In genomic region chr2:96063074-96063899, GRCh38 we compare ENCODE assay signal across 8 cellular contexts. TPM values are rescaled to one million over a fixed set of nuclear protein-coding genes. Genes with fewer than 3 reads are reported as not detected.
DNase-seq lines count a peak whose midpoint lies in the region; ATAC-seq and TF ChIP-seq lines count a peak whose summit lies in the region.
"Not testable (repeated sequence)": the region's sequence is repeated elsewhere in the genome, so short reads cannot be mapped to it uniquely, and the experiment has no call there.

No MANE protein-coding gene starts in this region.

- in situ Hi-C loops in brain microvascular endothelial cell (cut with HindIII; ENCODE audit: low pct_ligation_motif_present, low sequenced_read_pairs) = not testable (repeated sequence)

- DNase-seq in ELR (ENCODE audit: low read depth) (peak; percentile 75), brain microvascular endothelial cell (peak; percentile 68), foreskin fibroblast (peak; percentile 72 to 95), right lobe of liver (peak in 1 of 3 donors; percentile 51), vagina (ENCODE audit: extremely low spot score in 2 of 2) (peak; percentile 42 to 72)
- DNase-seq in activated CD4-positive, alpha-beta T cell treated with anti-CD3 and anti-CD28 coated beads for 36 hours = peak; percentile 68
- DNase-seq in sciatic nerve (ENCODE audit: low spot score) = not testable (repeated sequence)

- H3K36me3 Mint-ChIP-seq in activated CD4-positive, alpha-beta T cell treated with anti-CD3 and anti-CD28 coated beads for 36 hours (ENCODE audit: low read depth) = not testable (repeated sequence)

- ATAC-seq in activated CD4-positive, alpha-beta T cell treated with anti-CD3 and anti-CD28 coated beads for 36 hours = peak; percentile 98
- ATAC-seq in right lobe of liver (peak; percentile 44 to 70 (median 48)), sciatic nerve (peak; percentile 50)

- not testable (repeated sequence) for H3K27me3 ChIP-seq in brain microvascular endothelial cell (replicated peaks); right lobe of liver; vagina

- not testable (repeated sequence) for H3K4me3 ChIP-seq in brain microvascular endothelial cell (ENCODE audit: low read depth, low read length); foreskin fibroblast (ENCODE audit: low read depth in 1 of 2, low read length in 2 of 2); right lobe of liver; vagina

- H3K4me3 Mint-ChIP-seq in activated CD4-positive, alpha-beta T cell treated with anti-CD3 and anti-CD28 coated beads for 36 hours = not testable (repeated sequence)

- peak overlapping the region; percentile 52 for H3K27ac Mint-ChIP-seq in activated CD4-positive, alpha-beta T cell treated with anti-CD3 and anti-CD28 coated beads for 36 hours

- TF ChIP-seq CTCF in brain microvascular endothelial cell (IDR thresholded peaks at IDR 0.05; ENCODE audit: low read depth, low read length, missing control alignments) (peak; percentile 50), foreskin fibroblast (IDR thresholded peaks at IDR 0.05; ENCODE audit: low read depth, low read length) (peak; percentile 34), right lobe of liver (IDR thresholded peaks at IDR 0.05) (peak in 3 of 4 donors; percentile 8 to 17 (median 17))
- TF ChIP-seq CTCF in vagina (IDR thresholded peaks at IDR 0.05) = not testable (repeated sequence)

- TF ChIP-seq POLR2A in right lobe of liver (IDR thresholded peaks at IDR 0.05); vagina (IDR thresholded peaks at IDR 0.05): not testable (repeated sequence)

- not testable (repeated sequence) for H3K9me3 ChIP-seq in right lobe of liver, vagina

- H3K27me3 Mint-ChIP-seq in activated CD4-positive, alpha-beta T cell treated with anti-CD3 and anti-CD28 coated beads for 36 hours = not testable (repeated sequence)

- peak; percentile 35; the same call in 1 of the 2 replicates for TF ChIP-seq RAD21 in Ishikawa (IDR thresholded peaks at IDR 0.05; ENCODE audit: low read depth)

- H3K4me1 ChIP-seq in right lobe of liver, vagina: not testable (repeated sequence)

- intact Hi-C loops in activated CD4-positive, alpha-beta T cell treated with anti-CD3 and anti-CD28 coated beads for 36 hours (cut with DNase I, micrococcal nuclease) = loop anchor here in 1 of 2 experiments (10.0 kb wide), 2 partner anchors 298 to 1632 kb away; no protein-coding TSS in a partner anchor
- intact Hi-C loops in right lobe of liver (cut with DNase I); vagina (cut with DNase I): not testable (repeated sequence)
- intact Hi-C loops in sciatic nerve (cut with DNase I) = loop anchor here (10.0 kb wide), 1 partner anchor 1632 kb away; no protein-coding TSS in a partner anchor

- H3K27ac ChIP-seq in brain microvascular endothelial cell, right lobe of liver, vagina: not testable (repeated sequence)

- 20% methylated on average over 1 of the region's 12 CpGs for WGBS in right lobe of liver (ENCODE audit: insufficient coverage, low coverage, low lambda C conversion rate, missing lambda C conversion rate)

- not testable (repeated sequence) for H3K9me3 Mint-ChIP-seq in activated CD4-positive, alpha-beta T cell treated with anti-CD3 and anti-CD28 coated beads for 36 hours (ENCODE audit: low read depth)

- CTCF ChIA-PET in activated CD4-positive, alpha-beta T cell treated with anti-CD3 and anti-CD28 coated beads for 36 hours (lab: Charles Lee) = not testable (repeated sequence)

- H3K36me3 ChIP-seq in brain microvascular endothelial cell (replicated peaks); right lobe of liver; vagina: not testable (repeated sequence)

- not testable (repeated sequence) for H3K4me1 Mint-ChIP-seq in activated CD4-positive, alpha-beta T cell treated with anti-CD3 and anti-CD28 coated beads for 36 hours

- POLR2A ChIA-PET in activated CD4-positive, alpha-beta T cell treated with anti-CD3 and anti-CD28 coated beads for 36 hours (lab: Charles Lee) = interaction anchor here (0.7 kb wide), 1 partner anchor 849 kb away, joined by 3 read pairs; no protein-coding TSS in a partner anchor

- not testable (repeated sequence) for TF ChIP-seq EP300 in Ishikawa (IDR thresholded peaks at IDR 0.05; ENCODE audit: borderline replicate concordance)

RNA-seq across cellular contexts. Expression of gene GPAT2, which starts 28.6 kb away (rescaled TPM):
- 1 to 10 TPM; 8.4 to 10.0 TPM for total RNA-seq in activated CD4-positive, alpha-beta T cell treated with anti-CD3 and anti-CD28 coated beads for 36 hours
- total RNA-seq in right lobe of liver (1 to 10 TPM in 2 of 6 experiments, under 1 TPM in 2, not detected in 2; 0.39 to 2.0 (median 0.90) TPM), sciatic nerve (11.1 TPM), vagina (1.2 TPM)

RNA-seq across cellular contexts. Expression of gene ADRA2B, which starts 53.1 kb away (rescaled TPM):
- total RNA-seq in activated CD4-positive, alpha-beta T cell treated with anti-CD3 and anti-CD28 coated beads for 36 hours = under 1 TPM; 0.30 to 0.54 TPM
- total RNA-seq in right lobe of liver (1 to 10 TPM; 1.7 to 8.1 (median 3.2) TPM), sciatic nerve (3.2 TPM), vagina (0.49 TPM)

Comparison
In these comparisons a context has a peak if more than half of its experiments do, and no peak if none do; other contexts are left out.
1. ATAC-seq: peak in every context shown above with its lines; median percentile 98 in activated CD4-positive, alpha-beta T cell treated with anti-CD3 and anti-CD28 coated beads for 36 hours; 50 in sciatic nerve; 48 in right lobe of liver.